ENCODE assay signal across 15 cellular contexts in genomic region chr19:14562660-14563589, GRCh38. TPM values are rescaled to one million over a fixed set of nuclear protein-coding genes. Genes with fewer than 3 reads are reported as not detected.
DNase-seq lines count a peak whose midpoint lies in the region; ATAC-seq and TF ChIP-seq lines count a peak whose summit lies in the region.
"Had no signal": no experiment of that assay in that cellular context is flagged by ENCODE, and none has a peak within 500 bp of the region (broad histone marks: within the 10 kb centered on the region; RNA-seq: fewer than 3 reads in every experiment).

No MANE protein-coding gene starts in this region.

- H3K4me1 ChIP-seq in GM23338 (ENCODE audit: insufficient read depth): peaks cover 46% of the 10 kb centered on the region

- peaks cover 48% of the 10 kb centered on the region for H3K4me1 Mint-ChIP-seq in GM23338
- H3K4me1 Mint-ChIP-seq in immature natural killer cell: peaks cover 63 to 71% of the 10 kb centered on the region in 2 donors

- no peaks in the 10 kb centered on the region; the same call in 1 of the 2 replicates for H3K36me3 ChIP-seq in GM23338 (ENCODE audit: insufficient read depth)

- H3K27me3 Mint-ChIP-seq in GM23338 (ENCODE audit: insufficient read depth, low read depth, poor library complexity): peaks cover 17% of the 10 kb centered on the region
- peaks cover 3 to 6% (median 4%) of the 10 kb centered on the region in 3 donors for H3K27me3 Mint-ChIP-seq in immature natural killer cell (ENCODE audit: low read depth in 3 of 3)

- H3K36me3 Mint-ChIP-seq in GM23338 (ENCODE audit: low read depth): peaks cover 8% of the 10 kb centered on the region
- no peaks in the 10 kb centered on the region for H3K36me3 Mint-ChIP-seq in immature natural killer cell

- H3K9me2 ChIP-seq in GM23338 (ENCODE audit: insufficient read depth): no peaks in the 10 kb centered on the region

- no peaks in the 10 kb centered on the region; the same call in 2 of the 3 replicates for H3K9me3 Mint-ChIP-seq in GM23338
- H3K9me3 Mint-ChIP-seq in immature natural killer cell: no peaks in the 10 kb centered on the region

- no peak overlapping the region for H3K4me3 ChIP-seq in GM23338
- no peak overlapping the region for H3K4me3 ChIP-seq in skin epidermis
- H3K4me3 ChIP-seq: adrenal gland had no signal

- no peaks in the 10 kb centered on the region for H3K27me3 ChIP-seq in GM23338 (ENCODE audit: insufficient read depth)
- H3K27me3 ChIP-seq: adrenal gland, neutrophil had no signal

- TF ChIP-seq CTCF in GM23338 (conservative IDR thresholded peaks at IDR 0.05; ENCODE audit: low read depth in 2 of 2): peak in 1 of 2 experiments; percentile 20; a peak in 2 of 4 replicates

- H3K4me3 Mint-ChIP-seq in GM23338 (no peak overlapping the region), immature natural killer cell (peak overlapping the region; percentile 76 to 87 (median 86))

- no peak overlapping the region for H2AFZ ChIP-seq in GM23338

- peaks cover 35% of the 10 kb centered on the region for H3K79me2 ChIP-seq in GM23338 (replicated peaks; ENCODE audit: insufficient read depth)

- ATAC-seq in GM23338: peak; percentile 20
- ATAC-seq in HG02938 (IDR thresholded peaks at IDR 0.05; ENCODE audit: unreplicated experiment): no peak

- peaks cover 3% of the 10 kb centered on the region for H4K20me1 ChIP-seq in GM23338 (replicated peaks; ENCODE audit: insufficient read depth)

- peak overlapping the region; percentile 60; the same call in 1 of the 2 replicates for H3K4me2 ChIP-seq in GM23338

- H3K27ac Mint-ChIP-seq in GM23338 (peak overlapping the region; percentile 84), immature natural killer cell (peak overlapping the region; percentile 90 to 98 (median 96))

- peaks cover 5% of the 10 kb centered on the region; the same call in 1 of the 2 replicates for H3F3A ChIP-seq in GM23338 (replicated peaks; ENCODE audit: low read depth)

- peak; percentile 70 for DNase-seq in GM23338 (ENCODE audit: low spot score)
- DNase-seq in immature natural killer cell: no peak
- no peak for DNase-seq in occipital lobe (lab: John Stamatoyannopoulos, UW)
- DNase-seq in foreskin melanocyte: no peak
- no peak for DNase-seq in NCI-H774 (lab: John Stamatoyannopoulos, UW)
- DNase-seq: activated CD4-positive, CD25-positive, alpha-beta regulatory T cell; effector CD4-positive, alpha-beta T cell; MM.1S; NK-92 treated with Interleukin-12 subunit alpha and Interleukin-12 subunit beta, amount 100 ng/mL, for 24 hours had no signal

- H3K27ac ChIP-seq in GM23338 (ENCODE audit: low read depth): peak overlapping the region; percentile 59; the same call in 1 of the 2 replicates
- peak overlapping the region; percentile 86 for H3K27ac ChIP-seq in angular gyrus (ENCODE audit: low read depth, low read length)
- peak overlapping the region in 15 of 21 experiments; percentile 9 to 80 (median 71) for H3K27ac ChIP-seq in skin epidermis
- H3K27ac ChIP-seq: neutrophil had no signal

TF ChIP-seq in GM23338, 12 proteins besides CTCF, POLR2A, EP300 and RAD21 (continues in another document):
- TF ChIP-seq EZH2phosphoT487 (IDR thresholded peaks at IDR 0.05; ENCODE audit: unreplicated experiment): no peak
- TF ChIP-seq, protein P1, sequence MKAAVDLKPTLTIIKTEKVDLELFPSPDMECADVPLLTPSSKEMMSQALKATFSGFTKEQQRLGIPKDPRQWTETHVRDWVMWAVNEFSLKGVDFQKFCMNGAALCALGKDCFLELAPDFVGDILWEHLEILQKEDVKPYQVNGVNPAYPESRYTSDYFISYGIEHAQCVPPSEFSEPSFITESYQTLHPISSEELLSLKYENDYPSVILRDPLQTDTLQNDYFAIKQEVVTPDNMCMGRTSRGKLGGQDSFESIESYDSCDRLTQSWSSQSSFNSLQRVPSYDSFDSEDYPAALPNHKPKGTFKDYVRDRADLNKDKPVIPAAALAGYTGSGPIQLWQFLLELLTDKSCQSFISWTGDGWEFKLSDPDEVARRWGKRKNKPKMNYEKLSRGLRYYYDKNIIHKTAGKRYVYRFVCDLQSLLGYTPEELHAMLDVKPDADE (IDR thresholded peaks at IDR 0.05): no peak
- TF ChIP-seq, protein P2, sequence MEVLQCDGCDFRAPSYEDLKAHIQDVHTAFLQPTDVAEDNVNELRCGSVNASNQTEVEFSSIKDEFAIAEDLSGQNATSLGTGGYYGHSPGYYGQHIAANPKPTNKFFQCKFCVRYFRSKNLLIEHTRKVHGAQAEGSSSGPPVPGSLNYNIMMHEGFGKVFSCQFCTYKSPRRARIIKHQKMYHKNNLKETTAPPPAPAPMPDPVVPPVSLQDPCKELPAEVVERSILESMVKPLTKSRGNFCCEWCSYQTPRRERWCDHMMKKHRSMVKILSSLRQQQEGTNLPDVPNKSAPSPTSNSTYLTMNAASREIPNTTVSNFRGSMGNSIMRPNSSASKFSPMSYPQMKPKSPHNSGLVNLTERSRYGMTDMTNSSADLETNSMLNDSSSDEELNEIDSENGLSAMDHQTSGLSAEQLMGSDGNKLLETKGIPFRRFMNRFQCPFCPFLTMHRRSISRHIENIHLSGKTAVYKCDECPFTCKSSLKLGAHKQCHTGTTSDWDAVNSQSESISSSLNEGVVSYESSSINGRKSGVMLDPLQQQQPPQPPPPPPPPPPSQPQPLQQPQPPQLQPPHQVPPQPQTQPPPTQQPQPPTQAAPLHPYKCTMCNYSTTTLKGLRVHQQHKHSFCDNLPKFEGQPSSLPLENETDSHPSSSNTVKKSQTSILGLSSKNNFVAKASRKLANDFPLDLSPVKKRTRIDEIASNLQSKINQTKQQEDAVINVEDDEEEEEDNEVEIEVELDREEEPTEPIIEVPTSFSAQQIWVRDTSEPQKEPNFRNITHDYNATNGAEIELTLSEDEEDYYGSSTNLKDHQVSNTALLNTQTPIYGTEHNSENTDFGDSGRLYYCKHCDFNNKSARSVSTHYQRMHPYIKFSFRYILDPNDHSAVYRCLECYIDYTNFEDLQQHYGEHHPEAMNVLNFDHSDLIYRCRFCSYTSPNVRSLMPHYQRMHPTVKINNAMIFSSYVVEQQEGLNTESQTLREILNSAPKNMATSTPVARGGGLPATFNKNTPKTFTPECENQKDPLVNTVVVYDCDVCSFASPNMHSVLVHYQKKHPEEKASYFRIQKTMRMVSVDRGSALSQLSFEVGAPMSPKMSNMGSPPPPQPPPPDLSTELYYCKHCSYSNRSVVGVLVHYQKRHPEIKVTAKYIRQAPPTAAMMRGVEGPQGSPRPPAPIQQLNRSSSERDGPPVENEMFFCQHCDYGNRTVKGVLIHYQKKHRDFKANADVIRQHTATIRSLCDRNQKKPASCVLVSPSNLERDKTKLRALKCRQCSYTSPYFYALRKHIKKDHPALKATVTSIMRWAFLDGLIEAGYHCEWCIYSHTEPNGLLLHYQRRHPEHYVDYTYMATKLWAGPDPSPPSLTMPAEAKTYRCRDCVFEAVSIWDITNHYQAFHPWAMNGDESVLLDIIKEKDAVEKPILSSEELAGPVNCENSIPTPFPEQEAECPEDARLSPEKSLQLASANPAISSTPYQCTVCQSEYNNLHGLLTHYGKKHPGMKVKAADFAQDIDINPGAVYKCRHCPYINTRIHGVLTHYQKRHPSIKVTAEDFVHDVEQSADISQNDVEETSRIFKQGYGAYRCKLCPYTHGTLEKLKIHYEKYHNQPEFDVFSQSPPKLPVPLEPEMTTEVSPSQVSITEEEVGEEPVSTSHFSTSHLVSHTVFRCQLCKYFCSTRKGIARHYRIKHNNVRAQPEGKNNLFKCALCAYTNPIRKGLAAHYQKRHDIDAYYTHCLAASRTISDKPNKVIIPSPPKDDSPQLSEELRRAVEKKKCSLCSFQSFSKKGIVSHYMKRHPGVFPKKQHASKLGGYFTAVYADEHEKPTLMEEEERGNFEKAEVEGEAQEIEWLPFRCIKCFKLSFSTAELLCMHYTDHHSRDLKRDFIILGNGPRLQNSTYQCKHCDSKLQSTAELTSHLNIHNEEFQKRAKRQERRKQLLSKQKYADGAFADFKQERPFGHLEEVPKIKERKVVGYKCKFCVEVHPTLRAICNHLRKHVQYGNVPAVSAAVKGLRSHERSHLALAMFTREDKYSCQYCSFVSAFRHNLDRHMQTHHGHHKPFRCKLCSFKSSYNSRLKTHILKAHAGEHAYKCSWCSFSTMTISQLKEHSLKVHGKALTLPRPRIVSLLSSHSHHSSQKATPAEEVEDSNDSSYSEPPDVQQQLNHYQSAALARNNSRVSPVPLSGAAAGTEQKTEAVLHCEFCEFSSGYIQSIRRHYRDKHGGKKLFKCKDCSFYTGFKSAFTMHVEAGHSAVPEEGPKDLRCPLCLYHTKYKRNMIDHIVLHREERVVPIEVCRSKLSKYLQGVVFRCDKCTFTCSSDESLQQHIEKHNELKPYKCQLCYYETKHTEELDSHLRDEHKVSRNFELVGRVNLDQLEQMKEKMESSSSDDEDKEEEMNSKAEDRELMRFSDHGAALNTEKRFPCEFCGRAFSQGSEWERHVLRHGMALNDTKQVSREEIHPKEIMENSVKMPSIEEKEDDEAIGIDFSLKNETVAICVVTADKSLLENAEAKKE (CRISPR knock-in tag; IDR thresholded peaks at IDR 0.05): no peak
- TF ChIP-seq STAT1 (IDR thresholded peaks at IDR 0.05; ENCODE audit: unreplicated experiment): no peak
- TF ChIP-seq ZNF114 (CRISPR knock-in tag; IDR thresholded peaks at IDR 0.05): no peak
- no peak for TF ChIP-seq CREB1 (CRISPR knock-in tag; IDR thresholded peaks at IDR 0.05; ENCODE audit: low read depth)
- TF ChIP-seq POLR2AphosphoS5 (IDR thresholded peaks at IDR 0.05; ENCODE audit: low read depth): no peak
- no peak for TF ChIP-seq ZNF331 (CRISPR knock-in tag; IDR thresholded peaks at IDR 0.05; ENCODE audit: low read depth)
- no peak for TF ChIP-seq JUNB (IDR thresholded peaks at IDR 0.05; ENCODE audit: unreplicated experiment)

RNA-seq across cellular contexts. Expression of gene NDUFB7, which starts 8.9 kb away (rescaled TPM):
- total RNA-seq in GM23338 (2014; rRNA removed; shearing (Covaris generic)): 289 and 398 TPM in 2 replicates
- polyA plus RNA-seq in GM23338 (2016; fragmentation: Nextera tagmentation; extraction: Ambion mirVana) (463 and 501 TPM in 2 replicates), immature natural killer cell (100 to 1,000 TPM; 400 to 782 (median 502) TPM)
- total RNA-seq in occipital lobe: 102 TPM

RNA-seq across cellular contexts. Expression of gene CLEC17A, which starts 20.0 kb away (rescaled TPM):
- 0.17 TPM in 1 of 2 replicates, not detected in the other for total RNA-seq in GM23338 (2014; rRNA removed; shearing (Covaris generic))
- polyA plus RNA-seq in GM23338 (2016; fragmentation: Nextera tagmentation; extraction: Ambion mirVana) (0.21 TPM in 1 of 2 replicates, not detected in the other), immature natural killer cell (under 1 TPM in 1 of 3 donors, not detected in 2; 0.62 TPM)
- 0.31 TPM for total RNA-seq in occipital lobe
- total RNA-seq: adrenal gland, glomerular endothelial cell had no signal

RNA-seq across cellular contexts. Expression of gene TECR, which starts 33.5 kb away (rescaled TPM):
- total RNA-seq in GM23338 (2014; rRNA removed; shearing (Covaris generic)): 104 and 107 TPM in 2 replicates
- polyA plus RNA-seq in GM23338 (2016; fragmentation: Nextera tagmentation; extraction: Ambion mirVana): 268 and 277 TPM in 2 replicates
- polyA plus RNA-seq in immature natural killer cell: 100 to 1,000 TPM; 203 to 317 (median 289) TPM
- 12.8 TPM for total RNA-seq in occipital lobe

RNA-seq across cellular contexts. Expression of gene DNAJB1, which starts 44.7 kb away (rescaled TPM):
- total RNA-seq in GM23338 (2014; rRNA removed; shearing (Covaris generic)): 53.3 TPM in 2 replicates
- 43.2 and 44.0 TPM in 2 replicates for polyA plus RNA-seq in GM23338 (2016; fragmentation: Nextera tagmentation; extraction: Ambion mirVana)
- 100 to 1,000 TPM; 116 to 164 (median 120) TPM for polyA plus RNA-seq in immature natural killer cell
- 33.5 TPM for total RNA-seq in occipital lobe
